In genomic region chr4:166044871-166045270, GRCh38 we compare ENCODE assay signal across 19 cellular contexts.
"Had no signal": no experiment of that assay in that cellular context is flagged by ENCODE, and none has a peak within 500 bp of the region (broad histone marks: within the 10 kb centered on the region; RNA-seq: fewer than 3 reads in every experiment).

No MANE protein-coding gene starts in this region.

- H3K9me3 ChIP-seq: adrenal gland had no signal

- H3K36me3 ChIP-seq: adrenal gland had no signal

- FAIRE-seq: RCC 7860, TTC549 had no signal

- DNase-seq: activated CD4-positive, alpha-beta T cell treated with anti-CD3 and anti-CD28 coated beads, Interleukin-2, amount 10 ng/mL, durations not matched to agents 7 days and 5 days; activated CD4-positive, CD25-positive, alpha-beta regulatory T cell; activated CD8-positive, alpha-beta memory T cell treated with anti-CD3 and anti-CD28 coated beads for 24 hours; activated naive CD4-positive, alpha-beta T cell treated with anti-CD3 and anti-CD28 coated beads, Interleukin-2, amount 50 U/mL, for 16 hours; activated naive CD8-positive, alpha-beta T cell treated with anti-CD3 and anti-CD28 coated beads, Interleukin-2, amount 10 ng/mL, durations not matched to agents 7 days and 5 days; adrenal gland; KBM-7; NCI-H1105 treated with DMSO at 0.1 percent for 48 hours; NCI-H1436 treated with DMSO at 0.1 percent for 48 hours; NCI-H187; NCI-H2081; NCI-H526; NCI-H82; NK-92 treated with Interleukin-12 subunit alpha and Interleukin-12 subunit beta, amount 100 ng/mL, for 24 hours; SHP77 treated with DMSO at 0.1 percent for 48 hours; T-cell; T1000 had no signal

- H3K27ac ChIP-seq: adrenal gland had no signal

- H3K27me3 ChIP-seq: adrenal gland had no signal

- H3K4me3 ChIP-seq: adrenal gland had no signal

- H3K4me1 ChIP-seq: adrenal gland had no signal
